8 cellular contexts compared by ENCODE assay signal in the genomic region with DNA sequence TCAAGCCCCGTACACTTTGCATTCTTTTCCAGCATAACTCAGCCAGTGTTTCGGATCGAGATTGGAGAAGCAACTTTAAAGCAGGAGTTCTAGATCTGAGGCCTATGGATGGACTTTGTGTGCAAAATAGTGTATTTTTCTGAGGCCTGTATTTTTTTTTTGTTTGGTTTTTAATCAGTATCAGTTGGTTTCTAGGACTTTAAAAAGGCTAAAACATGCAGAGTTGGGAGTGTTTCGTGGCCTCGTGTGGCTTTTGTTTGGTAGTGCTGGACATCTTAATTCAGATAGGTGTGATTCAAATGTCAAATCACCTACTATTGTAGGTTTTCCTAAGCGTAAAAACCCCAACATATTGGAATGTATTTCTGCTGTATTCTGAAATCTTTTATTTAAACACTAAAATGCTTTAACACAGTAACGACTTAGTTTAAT. TPM values are rescaled to one million over a fixed set of nuclear protein-coding genes. Genes with fewer than 3 reads are reported as not detected.
DNase-seq lines count a peak whose midpoint lies in the region; ATAC-seq and TF ChIP-seq lines count a peak whose summit lies in the region.

No MANE protein-coding gene starts in this region.

- ATAC-seq in heart right ventricle (peak in 2 of 8 donors; percentile 17 to 28), left cardiac atrium (no peak), RWPE2 (ENCODE audit: low read depth) (no peak), GM21390 (IDR thresholded peaks at IDR 0.05; ENCODE audit: unreplicated experiment) (no peak)

- H3K36me3 ChIP-seq in heart right ventricle, result peaks cover 0 to 24% (median 3%) of the 10 kb centered on the region in 9 donors
- peaks cover 25% of the 10 kb centered on the region for H3K36me3 ChIP-seq in RWPE2 (ENCODE audit: low read depth)
- H3K36me3 ChIP-seq in esophagus (ENCODE audit: control insufficient read depth in 2 of 2, insufficient read depth in 2 of 2, low read length in 1 of 2), result peaks cover 0 to 5% of the 10 kb centered on the region in 2 donors
- H3K36me3 ChIP-seq in prostate gland, result no peaks in the 10 kb centered on the region

- peak overlapping the region; percentile 59 to 97 (median 91) for H3K4me3 ChIP-seq in heart right ventricle
- peak overlapping the region; percentile 51 for H3K4me3 ChIP-seq in RWPE2 (ENCODE audit: severe bottlenecking)
- peak overlapping the region; percentile 83 to 99 for H3K4me3 ChIP-seq in esophagus (ENCODE audit: low read depth in 1 of 2, low read length in 2 of 2)
- H3K4me3 ChIP-seq in prostate gland, result peak overlapping the region; percentile 62 to 83

- H3K9me3 ChIP-seq in heart right ventricle (peaks cover 0 to 9% (median 4%) of the 10 kb centered on the region in 11 donors), RWPE2 (ENCODE audit: severe bottlenecking) (no peaks in the 10 kb centered on the region), esophagus (ENCODE audit: control insufficient read depth in 2 of 2, insufficient read depth in 1 of 2, low read depth in 1 of 2, low read length in 1 of 2) (no peaks in the 10 kb centered on the region), prostate gland (no peaks in the 10 kb centered on the region)

- intact Hi-C loops in heart right ventricle (cut with DNase I), result loop anchor here in 3 of 10 donors (5.0 kb wide), 1 partner anchor 49 kb away; a partner anchor contains a TSS
- intact Hi-C loops in left cardiac atrium (cut with DNase I), result no loop called here
- intact Hi-C loops in prostate gland (cut with DNase I), result loop anchor here (2.0 kb wide), 1 partner anchor 46 kb away; a partner anchor contains a TSS

- TF ChIP-seq POLR2A in prostate gland (IDR thresholded peaks at IDR 0.05), result no peak

- no peak for DNase-seq in heart right ventricle
- DNase-seq in left cardiac atrium, result no peak
- DNase-seq in RWPE2 (ENCODE audit: low spot score), result no peak
- DNase-seq in prostate gland (ENCODE audit: low spot score), result no peak
- no peak for DNase-seq in NK-92 (lab: John Stamatoyannopoulos, UW; ENCODE audit: unreplicated experiment)
- DNase-seq in medulla oblongata (ENCODE audit: extremely low spot score), result no peak

- H3K27me3 ChIP-seq in heart right ventricle, result no peaks in the 10 kb centered on the region
- no peaks in the 10 kb centered on the region for H3K27me3 ChIP-seq in RWPE2 (ENCODE audit: insufficient read depth, poor library complexity, severe bottlenecking)
- no peaks in the 10 kb centered on the region for H3K27me3 ChIP-seq in esophagus (ENCODE audit: control insufficient read depth in 1 of 2, insufficient read depth in 2 of 2, low read length in 2 of 2)
- no peaks in the 10 kb centered on the region for H3K27me3 ChIP-seq in prostate gland (replicated peaks; ENCODE audit: insufficient read depth)

- H3K4me1 ChIP-seq in heart right ventricle (peaks cover 0 to 45% (median 29%) of the 10 kb centered on the region in 9 donors), RWPE2 (ENCODE audit: insufficient read depth, poor library complexity, severe bottlenecking) (peaks cover 23% of the 10 kb centered on the region), esophagus (ENCODE audit: control insufficient read depth in 2 of 2, insufficient read depth in 2 of 2, low read length in 1 of 2) (peaks cover 0 to 3% of the 10 kb centered on the region in 2 donors), prostate gland (replicated peaks) (no peaks in the 10 kb centered on the region)

- H3K27ac ChIP-seq in heart right ventricle (peak overlapping the region; percentile 65 to 93 (median 92)), RWPE2 (ENCODE audit: poor library complexity, severe bottlenecking) (peak overlapping the region; percentile 91), esophagus (ENCODE audit: low read depth in 2 of 2, low read length in 1 of 2) (peak overlapping the region; percentile 96 to 97), prostate gland (peak overlapping the region; percentile 92 to 96)

- WGBS in heart right ventricle, 2 donors, result 3% methylated on average over 7 of the region's 7 CpGs
- WGBS in esophagus, 2 donors, result 1% methylated on average over 7 of the region's 7 CpGs
- WGBS in prostate gland, result under 1% methylated on average over 7 of the region's 7 CpGs

- no peak for TF ChIP-seq CTCF in heart right ventricle (IDR thresholded peaks at IDR 0.05)
- no peak for TF ChIP-seq CTCF in RWPE2 (IDR thresholded peaks at IDR 0.05; ENCODE audit: poor library complexity, severe bottlenecking)
- TF ChIP-seq CTCF in prostate gland (IDR thresholded peaks at IDR 0.05), result no peak

RNA-seq across cellular contexts. Expression of a gene that starts 0.3 kb away (rescaled TPM):
- total RNA-seq in heart right ventricle (1 to 10 TPM; 3.2 to 5.5 (median 4.7) TPM), left cardiac atrium (1 to 10 TPM; 4.0 to 4.2 TPM), prostate gland (10 to 100 TPM in 1 of 2 donors, 1 to 10 TPM in 1; 5.6 to 10.1 TPM)
- polyA plus RNA-seq in heart right ventricle (1 to 10 TPM; 1.5 to 2.9 TPM), esophagus (1 to 10 TPM; 1.7 to 2.2 TPM)

RNA-seq across cellular contexts. Expression of a gene that starts 0.8 kb away (rescaled TPM):
- total RNA-seq in heart right ventricle, result 10 to 100 TPM; 21.9 to 27.8 (median 24.5) TPM
- polyA plus RNA-seq in heart right ventricle, result 10 to 100 TPM; 11.9 to 12.4 TPM
- 10 to 100 TPM; 16.5 to 19.9 TPM for total RNA-seq in left cardiac atrium
- polyA plus RNA-seq in esophagus, result 10 to 100 TPM in 1 of 2 donors, 1 to 10 TPM in 1; 8.3 to 10.7 TPM
- 10 to 100 TPM; 31.7 to 63.8 TPM for total RNA-seq in prostate gland

RNA-seq across cellular contexts. Expression of a gene that starts 47.3 kb away (rescaled TPM):
- total RNA-seq in heart right ventricle (1 to 10 TPM; 5.3 to 9.2 (median 6.6) TPM), left cardiac atrium (1 to 10 TPM; 4.7 to 5.5 TPM), prostate gland (1 to 10 TPM; 4.8 to 7.7 TPM)
- polyA plus RNA-seq in heart right ventricle (10 to 100 TPM in 1 of 2 donors, 1 to 10 TPM in 1; 3.5 to 11.0 TPM), esophagus (1 to 10 TPM; 2.3 to 5.1 TPM)
